2 cellular contexts compared by ENCODE assay signal in genomic region chr4:158025131-158025530, GRCh38.
TF ChIP-seq lines count a peak whose summit lies in the region.

No MANE protein-coding gene starts in this region.

TF ChIP-seq in HepG2, 621 proteins besides CTCF, POLR2A, EP300 and RAD21:
- TF ChIP-seq ZNF672 (CRISPR knock-in tag; IDR thresholded peaks at IDR 0.05) (no peak), KLF9 (CRISPR knock-in tag; IDR thresholded peaks at IDR 0.05; ENCODE audit: low read depth) (no peak), RBM39 (IDR thresholded peaks at IDR 0.05; ENCODE audit: low read depth, low read length, poor library complexity, severe bottlenecking) (no peak), NPAS2 (CRISPR knock-in tag; IDR thresholded peaks at IDR 0.05; ENCODE audit: borderline replicate concordance) (no peak), ETV5 (CRISPR knock-in tag; IDR thresholded peaks at IDR 0.05; ENCODE audit: borderline replicate concordance) (no peak), DZIP1 (CRISPR knock-in tag; IDR thresholded peaks at IDR 0.05) (no peak), ZMYM4 (CRISPR knock-in tag; IDR thresholded peaks at IDR 0.05) (no peak)

TF ChIP-seq in WTC11, 78 proteins besides CTCF, POLR2A, EP300 and RAD21:
- TF ChIP-seq GTF2I (CRISPR knock-in tag; conservative IDR thresholded peaks at IDR 0.05) (no peak), SOX15 (CRISPR knock-in tag; IDR thresholded peaks at IDR 0.05) (no peak), TEAD1 (CRISPR knock-in tag; IDR thresholded peaks at IDR 0.05) (no peak), OVOL2 (CRISPR knock-in tag; IDR thresholded peaks at IDR 0.05; ENCODE audit: borderline replicate concordance) (no peak), SMAD3 (CRISPR knock-in tag; IDR thresholded peaks at IDR 0.05; ENCODE audit: borderline replicate concordance) (no peak), ZNF512 (CRISPR knock-in tag; IDR thresholded peaks at IDR 0.05; ENCODE audit: borderline replicate concordance) (no peak), PREB (CRISPR knock-in tag; IDR thresholded peaks at IDR 0.05; ENCODE audit: borderline replicate concordance) (no peak), MLX (CRISPR knock-in tag; IDR thresholded peaks at IDR 0.05) (no peak), ZNF671 (CRISPR knock-in tag; IDR thresholded peaks at IDR 0.05) (no peak), GABPB1 (CRISPR knock-in tag; IDR thresholded peaks at IDR 0.05) (no peak), ZNF532 (CRISPR knock-in tag; IDR thresholded peaks at IDR 0.05; ENCODE audit: borderline replicate concordance) (no peak)
- TF ChIP-seq, protein P1, sequence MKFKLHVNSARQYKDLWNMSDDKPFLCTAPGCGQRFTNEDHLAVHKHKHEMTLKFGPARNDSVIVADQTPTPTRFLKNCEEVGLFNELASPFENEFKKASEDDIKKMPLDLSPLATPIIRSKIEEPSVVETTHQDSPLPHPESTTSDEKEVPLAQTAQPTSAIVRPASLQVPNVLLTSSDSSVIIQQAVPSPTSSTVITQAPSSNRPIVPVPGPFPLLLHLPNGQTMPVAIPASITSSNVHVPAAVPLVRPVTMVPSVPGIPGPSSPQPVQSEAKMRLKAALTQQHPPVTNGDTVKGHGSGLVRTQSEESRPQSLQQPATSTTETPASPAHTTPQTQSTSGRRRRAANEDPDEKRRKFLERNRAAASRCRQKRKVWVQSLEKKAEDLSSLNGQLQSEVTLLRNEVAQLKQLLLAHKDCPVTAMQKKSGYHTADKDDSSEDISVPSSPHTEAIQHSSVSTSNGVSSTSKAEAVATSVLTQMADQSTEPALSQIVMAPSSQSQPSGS (CRISPR knock-in tag; IDR thresholded peaks at IDR 0.05; ENCODE audit: borderline replicate concordance, low read depth), result no peak
- TF ChIP-seq, protein P2, sequence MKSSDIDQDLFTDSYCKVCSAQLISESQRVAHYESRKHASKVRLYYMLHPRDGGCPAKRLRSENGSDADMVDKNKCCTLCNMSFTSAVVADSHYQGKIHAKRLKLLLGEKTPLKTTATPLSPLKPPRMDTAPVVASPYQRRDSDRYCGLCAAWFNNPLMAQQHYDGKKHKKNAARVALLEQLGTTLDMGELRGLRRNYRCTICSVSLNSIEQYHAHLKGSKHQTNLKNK (CRISPR knock-in tag; IDR thresholded peaks at IDR 0.05), result no peak
